33 cellular contexts compared by ENCODE assay signal in the genomic region with DNA sequence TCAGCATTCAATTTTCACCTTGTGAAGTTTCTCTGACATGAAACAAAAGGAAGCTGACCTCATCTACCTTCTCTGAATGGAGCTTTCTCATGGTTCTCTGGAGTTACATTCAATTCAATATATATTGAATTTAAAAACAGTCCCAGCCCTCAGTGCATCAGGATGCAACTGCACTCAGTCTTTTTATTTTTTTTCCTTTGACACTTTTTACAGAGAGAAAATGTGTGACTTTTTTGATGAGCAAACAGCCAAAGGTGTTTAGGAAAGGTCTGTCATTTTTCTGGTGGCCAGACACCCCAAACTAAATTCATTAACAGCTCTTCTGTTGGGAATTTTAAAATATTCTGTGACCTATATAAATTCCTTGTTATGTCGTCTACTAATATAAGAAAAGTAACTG. TPM values are rescaled to one million over a fixed set of nuclear protein-coding genes. Genes with fewer than 3 reads are reported as not detected.
A peak's percentile ranks its signal among the peaks of the same experiment; 100 is the strongest.
DNase-seq lines count a peak whose midpoint lies in the region; ATAC-seq and TF ChIP-seq lines count a peak whose summit lies in the region.
"Had no signal": no experiment of that assay in that cellular context is flagged by ENCODE, and none has a peak within 500 bp of the region (broad histone marks: within the 10 kb centered on the region; RNA-seq: fewer than 3 reads in every experiment).

No MANE protein-coding gene starts in this region.

- H3K4me1 ChIP-seq in suprapubic skin: peaks cover 29% of the 10 kb centered on the region
- H3K4me1 ChIP-seq: A549, BE2C, BLaER1, Caco-2 had no signal

- H3K9me3 ChIP-seq in suprapubic skin: no peaks in the 10 kb centered on the region
- H3K9me3 ChIP-seq: A549; BE2C; BLaER1; BLaER1 treated with 17β-estradiol and CSF1 and Interleukin-3, amounts not matched to agents 10 nM and 100 nM; Caco-2 had no signal

- TF ChIP-seq CTCF in natural killer cell (IDR thresholded peaks at IDR 0.05): no peak
- TF ChIP-seq CTCF in suprapubic skin (IDR thresholded peaks at IDR 0.05): no peak

- H3K36me3 Mint-ChIP-seq in activated CD4-positive, alpha-beta T cell treated with anti-CD3 and anti-CD28 coated beads for 36 hours (ENCODE audit: low read depth): no peaks in the 10 kb centered on the region
- H3K36me3 Mint-ChIP-seq in natural killer cell: no peaks in the 10 kb centered on the region
- H3K36me3 Mint-ChIP-seq in natural killer cell treated with Interleukin-12 subunit alpha and Interleukin-12 subunit beta and Interleukin-15 and Interleukin-18, amount 100 ng/mL, for 72 hours: no peaks in the 10 kb centered on the region
- H3K36me3 Mint-ChIP-seq: CD14-positive monocyte; CD4-positive, alpha-beta memory T cell; CD4-positive, CD25-positive, alpha-beta regulatory T cell; CD8-positive, alpha-beta memory T cell; CD8-positive, alpha-beta T cell had no signal

- CTCF ChIA-PET in activated CD4-positive, alpha-beta T cell treated with anti-CD3 and anti-CD28 coated beads for 36 hours (lab: Charles Lee): interaction anchor here (1.6 kb wide), 1 partner anchor 9 kb away, joined by 5 read pairs; no protein-coding TSS in a partner anchor

- ATAC-seq in activated CD4-positive, alpha-beta T cell treated with anti-CD3 and anti-CD28 coated beads for 36 hours: peak; percentile 33
- peak; percentile 56 to 69 (median 61) for ATAC-seq in natural killer cell
- ATAC-seq in natural killer cell treated with Interleukin-12 subunit alpha and Interleukin-12 subunit beta and Interleukin-15 and Interleukin-18, amount 100 ng/mL, for 72 hours: no peak
- ATAC-seq: A549; CD8-positive, alpha-beta T cell had no signal

- no peaks in the 10 kb centered on the region for H3K27me3 Mint-ChIP-seq in activated CD4-positive, alpha-beta T cell treated with anti-CD3 and anti-CD28 coated beads for 36 hours
- H3K27me3 Mint-ChIP-seq in natural killer cell (ENCODE audit: low read depth in 2 of 2): no peaks in the 10 kb centered on the region
- H3K27me3 Mint-ChIP-seq in natural killer cell treated with Interleukin-12 subunit alpha and Interleukin-12 subunit beta and Interleukin-15 and Interleukin-18, amount 100 ng/mL, for 72 hours: no peaks in the 10 kb centered on the region
- H3K27me3 Mint-ChIP-seq: CD4-positive, alpha-beta memory T cell; CD4-positive, alpha-beta T cell; CD8-positive, alpha-beta memory T cell had no signal

- intact Hi-C loops in activated CD4-positive, alpha-beta T cell treated with anti-CD3 and anti-CD28 coated beads for 36 hours (cut with DNase I, micrococcal nuclease): no loop called here
- intact Hi-C loops in natural killer cell (cut with micrococcal nuclease): no loop called here

- DNase-seq in activated CD4-positive, alpha-beta T cell treated with anti-CD3 and anti-CD28 coated beads for 36 hours: no peak
- DNase-seq in activated CD4-positive, alpha-beta T cell treated with anti-CD3 and anti-CD28 coated beads, Interleukin-2, amount 50 U/mL, for 4 hours: no peak
- DNase-seq in natural killer cell: no peak
- no peak for DNase-seq in natural killer cell treated with Interleukin-12 subunit alpha and Interleukin-12 subunit beta and Interleukin-15 and Interleukin-18, amount 100 ng/mL, for 72 hours (ENCODE audit: low spot score)
- no peak for DNase-seq in suprapubic skin (ENCODE audit: low spot score in 2 of 2)
- DNase-seq in NCI-H2196 (lab: John Stamatoyannopoulos, UW; ENCODE audit: unreplicated experiment): no peak
- DNase-seq: 8988T; ACHN; AML-193; BE2C; C1 segment of cervical spinal cord; Caco-2; Calu3; CD4-positive, alpha-beta memory T cell; CD4-positive, alpha-beta T cell; CD4-positive, CD25-positive, alpha-beta regulatory T cell; CD8-positive, alpha-beta memory T cell; CD8-positive, alpha-beta T cell; COR-L47; DMS 273 treated with DMSO at 0.1 percent for 48 hours; DMS153; DMS53; DMS79; DMS79 treated with DMSO at 0.1 percent for 48 hours; DND-41; EL had no signal

- no peak for TF ChIP-seq POLR2A in suprapubic skin (IDR thresholded peaks at IDR 0.05)

- no peak overlapping the region for H3K4me3 Mint-ChIP-seq in activated CD4-positive, alpha-beta T cell treated with anti-CD3 and anti-CD28 coated beads for 36 hours
- H3K4me3 Mint-ChIP-seq in natural killer cell: no peak overlapping the region
- no peak overlapping the region for H3K4me3 Mint-ChIP-seq in natural killer cell treated with Interleukin-12 subunit alpha and Interleukin-12 subunit beta and Interleukin-15 and Interleukin-18, amount 100 ng/mL, for 72 hours
- H3K4me3 Mint-ChIP-seq: B cell; CD14-positive monocyte; CD4-positive, alpha-beta memory T cell; CD4-positive, alpha-beta T cell; CD4-positive, CD25-positive, alpha-beta regulatory T cell; CD8-positive, alpha-beta memory T cell; CD8-positive, alpha-beta T cell had no signal

- peak overlapping the region; percentile 60 for H3K27ac ChIP-seq in suprapubic skin
- H3K27ac ChIP-seq: 22Rv1; A549; BLaER1; BLaER1 treated with 17β-estradiol and CSF1 and Interleukin-3, amounts not matched to agents 10 nM and 100 nM; C4-2B had no signal

- H3K27me3 ChIP-seq in suprapubic skin: no peaks in the 10 kb centered on the region
- H3K27me3 ChIP-seq: BE2C; BLaER1; BLaER1 treated with 17β-estradiol and CSF1 and Interleukin-3, amounts not matched to agents 10 nM and 100 nM had no signal

- POLR2A ChIA-PET in activated CD4-positive, alpha-beta T cell treated with anti-CD3 and anti-CD28 coated beads for 36 hours (lab: Charles Lee): no interaction called here

- no peak overlapping the region for H3K4me3 ChIP-seq in suprapubic skin
- H3K4me3 ChIP-seq: A549; BLaER1; BLaER1 treated with 17β-estradiol and CSF1 and Interleukin-3, amounts not matched to agents 10 nM and 100 nM had no signal

- TF ChIP-seq EP300 in suprapubic skin (IDR thresholded peaks at IDR 0.05): no peak

- 71% methylated on average over 1 of the region's 1 CpG for WGBS in suprapubic skin

- no peak overlapping the region for H3K27ac Mint-ChIP-seq in activated CD4-positive, alpha-beta T cell treated with anti-CD3 and anti-CD28 coated beads for 36 hours
- peak overlapping the region in 1 of 2 donors; percentile 33 for H3K27ac Mint-ChIP-seq in natural killer cell
- H3K27ac Mint-ChIP-seq in natural killer cell treated with Interleukin-12 subunit alpha and Interleukin-12 subunit beta and Interleukin-15 and Interleukin-18, amount 100 ng/mL, for 72 hours: no peak overlapping the region
- H3K27ac Mint-ChIP-seq: B cell; CD14-positive monocyte; CD4-positive, alpha-beta memory T cell; CD4-positive, alpha-beta T cell; CD8-positive, alpha-beta T cell had no signal

- no peaks in the 10 kb centered on the region for H3K9me3 Mint-ChIP-seq in activated CD4-positive, alpha-beta T cell treated with anti-CD3 and anti-CD28 coated beads for 36 hours (ENCODE audit: low read depth)
- no peaks in the 10 kb centered on the region for H3K9me3 Mint-ChIP-seq in natural killer cell
- peaks cover 4% of the 10 kb centered on the region for H3K9me3 Mint-ChIP-seq in natural killer cell treated with Interleukin-12 subunit alpha and Interleukin-12 subunit beta and Interleukin-15 and Interleukin-18, amount 100 ng/mL, for 72 hours
- H3K9me3 Mint-ChIP-seq: CD14-positive monocyte; CD4-positive, alpha-beta T cell; CD8-positive, alpha-beta memory T cell; CD8-positive, alpha-beta T cell had no signal

- peaks cover 14% of the 10 kb centered on the region for H3K4me1 Mint-ChIP-seq in activated CD4-positive, alpha-beta T cell treated with anti-CD3 and anti-CD28 coated beads for 36 hours
- peaks cover 15 to 17% of the 10 kb centered on the region in 2 donors for H3K4me1 Mint-ChIP-seq in natural killer cell
- peaks cover 5 to 7% of the 10 kb centered on the region in 2 donors for H3K4me1 Mint-ChIP-seq in natural killer cell treated with Interleukin-12 subunit alpha and Interleukin-12 subunit beta and Interleukin-15 and Interleukin-18, amount 100 ng/mL, for 72 hours (ENCODE audit: low read depth in 2 of 2)
- H3K4me1 Mint-ChIP-seq: B cell had no signal

- no peaks in the 10 kb centered on the region for H3K36me3 ChIP-seq in suprapubic skin
- H3K36me3 ChIP-seq: BE2C; BLaER1; BLaER1 treated with 17β-estradiol and CSF1 and Interleukin-3, amounts not matched to agents 10 nM and 100 nM had no signal

RNA-seq across cellular contexts. Expression of a gene that starts 19.3 kb away (rescaled TPM):
- total RNA-seq in activated CD4-positive, alpha-beta T cell treated with anti-CD3 and anti-CD28 coated beads for 36 hours: 10 to 100 TPM; 19.5 to 22.9 TPM
- total RNA-seq in natural killer cell (100 to 1,000 TPM; 177 to 209 (median 186) TPM), suprapubic skin (100 to 1,000 TPM; 107 to 213 (median 177) TPM)
- 10 to 100 TPM; 41.9 to 45.4 TPM for total RNA-seq in natural killer cell treated with Interleukin-12 subunit alpha and Interleukin-12 subunit beta and Interleukin-15 and Interleukin-18, amount 100 ng/mL, for 72 hours

Comparison
In these comparisons a context has a peak if more than half of its experiments do, and no peak if none do; other contexts are left out.
1. ATAC-seq: peak in activated CD4-positive, alpha-beta T cell treated with anti-CD3 and anti-CD28 coated beads for 36 hours (single experiment) and natural killer cell (3 of 3); none in natural killer cell treated with Interleukin-12 subunit alpha and Interleukin-12 subunit beta and Interleukin-15 and Interleukin-18, amount 100 ng/mL, for 72 hours (0 of 2).